ENCODE assay signal across 19 cellular contexts in the genomic region with DNA sequence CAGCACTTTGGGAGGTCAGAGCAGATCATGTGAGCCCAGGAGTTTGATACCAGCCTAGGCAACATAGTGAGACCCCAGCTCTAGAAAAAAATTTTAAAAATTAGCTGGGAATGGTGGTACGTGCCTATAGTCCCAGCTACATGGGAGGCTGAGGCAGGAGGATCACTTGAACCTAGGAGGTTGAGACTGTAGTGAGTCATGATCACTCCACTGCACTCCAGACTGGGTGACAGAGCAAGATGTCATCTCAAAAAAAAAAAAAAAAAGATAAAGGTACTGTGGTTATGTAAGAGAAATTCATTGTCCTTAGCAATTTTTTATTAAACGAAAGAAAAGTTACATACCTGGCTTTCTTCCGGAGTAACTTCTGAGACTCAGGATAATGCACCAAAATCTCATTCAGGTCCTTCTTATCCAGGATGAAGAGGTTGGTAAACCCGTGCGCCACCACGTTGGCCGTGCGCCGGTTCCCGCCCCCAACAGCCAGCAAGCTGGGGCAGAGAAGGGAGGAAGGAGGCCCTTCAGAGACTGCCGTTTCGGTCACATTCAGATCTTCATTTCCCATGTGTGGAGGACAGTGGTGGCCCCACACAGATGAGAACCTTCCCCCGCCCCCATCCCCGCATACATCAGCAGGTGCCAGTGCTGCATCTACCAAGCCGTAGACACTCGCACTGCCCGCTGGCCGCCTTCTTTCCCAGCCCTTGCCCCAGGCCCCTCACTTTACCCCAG.
"Had no signal": no experiment of that assay in that cellular context is flagged by ENCODE, and none has a peak within 500 bp of the region (broad histone marks: within the 10 kb centered on the region; RNA-seq: fewer than 3 reads in every experiment).

No MANE protein-coding gene starts in this region.

- FAIRE-seq: endometrium, frontal cortex had no signal

- ATAC-seq: activated CD8-positive, alpha-beta T cell treated with anti-CD3 and anti-CD28 coated beads for 36 hours; activated naive CD8-positive, alpha-beta T cell treated with anti-CD3 and anti-CD28 coated beads, Interleukin-2, amount 50 U/mL, for 24 hours; left ventricle myocardium superior; naive thymus-derived CD4-positive, alpha-beta T cell had no signal

- H3K9me3 ChIP-seq: right atrium auricular region, spleen, suprapubic skin, tibial artery had no signal

- H3K4me1 ChIP-seq: right atrium auricular region, tibial artery had no signal

- DNase-seq: activated B cell treated with CpG ODN at 0.5 μM for 24 hours; activated CD4-positive, alpha-beta T cell treated with anti-CD3 and anti-CD28 coated beads, Interleukin-2, amount 50 U/mL, for 1 hour; activated CD8-positive, alpha-beta T cell treated with anti-CD3 and anti-CD28 coated beads for 36 hours; activated naive CD8-positive, alpha-beta T cell treated with anti-CD3 and anti-CD28 coated beads, Interleukin-2, amount 50 U/mL, for 24 hours; activated T-cell treated with anti-CD3 and anti-CD28 coated beads, Interleukin-2, amount 50 U/mL, for 48 hours; amygdala; central memory CD4-positive, alpha-beta T cell; dermis blood vessel endothelial cell; effector CD4-positive, alpha-beta T cell; left ventricle myocardium superior; midbrain; naive thymus-derived CD4-positive, alpha-beta T cell; spleen; stimulated activated naive CD4-positive, alpha-beta T cell; tibial artery had no signal

- H3K27me3 ChIP-seq: right atrium auricular region had no signal

- H3K4me3 ChIP-seq: right atrium auricular region, spleen, suprapubic skin, tibial artery had no signal

- H3K27ac ChIP-seq: right atrium auricular region, spleen, suprapubic skin, tibial artery had no signal

- H3K36me3 ChIP-seq: right atrium auricular region, spleen, suprapubic skin, tibial artery had no signal
